20 cellular contexts compared by ENCODE assay signal in genomic region chr22:37139762-37140161, GRCh38. TPM values are rescaled to one million over a fixed set of nuclear protein-coding genes. Genes with fewer than 3 reads are reported as not detected.
A peak's percentile ranks its signal among the peaks of the same experiment; 100 is the strongest.
DNase-seq lines count a peak whose midpoint lies in the region; ATAC-seq, FAIRE-seq and TF ChIP-seq lines count a peak whose summit lies in the region.
"Had no signal": no experiment of that assay in that cellular context is flagged by ENCODE, and none has a peak within 500 bp of the region (broad histone marks: within the 10 kb centered on the region; RNA-seq: fewer than 3 reads in every experiment).

No MANE protein-coding gene starts in this region.

- H3K79me2 ChIP-seq in HepG2 (ENCODE audit: insufficient read depth, low read length): no peaks in the 10 kb centered on the region

- H4K20me1 ChIP-seq in HepG2 (ENCODE audit: insufficient read depth, low read length): no peaks in the 10 kb centered on the region

- no peak overlapping the region for H2AFZ ChIP-seq in HepG2 (ENCODE audit: low read length)

- no peak for FAIRE-seq in HepG2 (lab: Jason Lieb, UNC)
- FAIRE-seq: GM19239, RCC 7860 had no signal

- TF ChIP-seq EP300 in HepG2 (IDR thresholded peaks at IDR 0.05; ENCODE audit: low read depth in 2 of 2, low read length in 2 of 2) (no peak), HepG2 (CRISPR knock-in tag; IDR thresholded peaks at IDR 0.05; ENCODE audit: borderline replicate concordance) (no peak)

- H3K4me3 ChIP-seq in HepG2 (replicated peaks in 1 of 3; ENCODE audit: insufficient read depth in 1 of 3, low read depth in 2 of 3, low read length in 3 of 3) (no peak overlapping the region), right lobe of liver (no peak overlapping the region), foreskin fibroblast (ENCODE audit: low read depth in 1 of 2, low read length in 2 of 2) (no peak overlapping the region)
- H3K4me3 ChIP-seq: body of pancreas, tibial nerve had no signal

- TF ChIP-seq CTCF in HepG2 (CRISPR knock-in tag; IDR thresholded peaks at IDR 0.05): peak; percentile 31; the same call in 1 of the 2 replicates
- TF ChIP-seq CTCF in right lobe of liver (IDR thresholded peaks at IDR 0.05): no peak
- TF ChIP-seq CTCF in foreskin fibroblast (IDR thresholded peaks at IDR 0.05; ENCODE audit: low read depth, low read length): no peak

- no peak for DNase-seq in HepG2 (ENCODE audit: low spot score)
- no peak for DNase-seq in right lobe of liver
- DNase-seq in NAMALWA (ENCODE audit: low spot score): peak; percentile 34
- peak; percentile 57 for DNase-seq in germinal center (ENCODE audit: low spot score)
- DNase-seq in activated CD8-positive, alpha-beta memory T cell treated with anti-CD3 and anti-CD28 coated beads, Interleukin-2, amount 50 U/mL, for 4 hours: no peak
- DNase-seq in foreskin fibroblast: no peak
- DNase-seq: activated naive CD4-positive, alpha-beta T cell treated with anti-CD3 and anti-CD28 coated beads, Interleukin-2, amount 10 ng/mL, durations not matched to agents 7 days and 5 days; body of pancreas; head of caudate nucleus; NCI-H2171; occipital lobe; retina had no signal

- WGBS in HepG2 (ENCODE audit: low lambda C conversion rate): 20% methylated on average over 3 of the region's 7 CpGs
- WGBS in right lobe of liver (ENCODE audit: insufficient coverage, low coverage, low lambda C conversion rate, missing lambda C conversion rate): 71% methylated on average over 1 of the region's 7 CpGs

- ATAC-seq in HepG2 (peak; percentile 70), right lobe of liver (no peak), HG03135 (IDR thresholded peaks at IDR 0.05; ENCODE audit: unreplicated experiment) (no peak)
- ATAC-seq: body of pancreas; stimulated activated memory B cell treated with anti-CD40 and anti-IgM and Interleukin-4, amounts not matched to agents 10 μg/mL and 1 μg/mL and 100 μg/mL, for 72 hours had no signal

- intact Hi-C loops in HepG2 (cut with micrococcal nuclease; ENCODE audit: unreplicated experiment) (no loop called here), right lobe of liver (cut with DNase I) (no loop called here)

- no TSS peak for BruUV-seq in HepG2 (replicated peaks; lab: Mats Ljungman, UMichigan)

- H3K36me3 ChIP-seq in HepG2 (replicated peaks in 1 of 2; ENCODE audit: control insufficient read depth in 1 of 2, insufficient read depth in 2 of 2, low read length in 2 of 2): no peaks in the 10 kb centered on the region
- no peaks in the 10 kb centered on the region for H3K36me3 ChIP-seq in right lobe of liver
- H3K36me3 ChIP-seq: tibial nerve had no signal

- peaks cover 7 to 42% of the 10 kb centered on the region in 2 experiments; a peak in 4 of 5 replicates for H3K27me3 ChIP-seq in HepG2 (ENCODE audit: control insufficient read depth in 1 of 2, insufficient read depth in 2 of 2, low read length in 2 of 2)
- no peaks in the 10 kb centered on the region for H3K27me3 ChIP-seq in right lobe of liver
- H3K27me3 ChIP-seq: body of pancreas had no signal

- H3K9ac ChIP-seq in HepG2 (ENCODE audit: insufficient read depth, low read depth, low read length): no peak overlapping the region

- H3K4me1 ChIP-seq in HepG2 (ENCODE audit: insufficient read depth, low read length): no peaks in the 10 kb centered on the region
- H3K4me1 ChIP-seq in right lobe of liver: no peaks in the 10 kb centered on the region
- H3K4me1 ChIP-seq: body of pancreas, tibial nerve had no signal

- no peak overlapping the region for H3K27ac ChIP-seq in HepG2 (ENCODE audit: extremely low read length, insufficient read depth, low read length)
- H3K27ac ChIP-seq in right lobe of liver: no peak overlapping the region
- H3K27ac ChIP-seq: body of pancreas, tibial nerve had no signal

- in situ Hi-C loops in HepG2 (cut with HindIII; ENCODE audit: extremely low pct_ligation_motif_present, low pct_unique_long_range_greater_than_20kb): no loop called here

- H3K9me3 ChIP-seq in HepG2 (ENCODE audit: low read length) (no peaks in the 10 kb centered on the region), right lobe of liver (no peaks in the 10 kb centered on the region)
- H3K9me3 ChIP-seq: body of pancreas, tibial nerve had no signal

- POLR2A ChIA-PET in HepG2 (lab: Yijun Ruan, JAX): no interaction called here

- CTCF ChIA-PET in HepG2 (lab: Yijun Ruan, JAX; ENCODE audit: low intra/inter-chr PET ratio, low total read pairs): no interaction called here

- TF ChIP-seq POLR2A in HepG2 (IDR thresholded peaks at IDR 0.05; ENCODE audit: insufficient read depth in 1 of 2, low read depth in 2 of 2, low read length in 2 of 2): no peak
- no peak for TF ChIP-seq POLR2A in right lobe of liver (IDR thresholded peaks at IDR 0.05)

- H3K4me2 ChIP-seq in HepG2 (ENCODE audit: low read depth, low read length): no peak overlapping the region

- no peak for TF ChIP-seq RAD21 in HepG2 (CRISPR knock-in tag; IDR thresholded peaks at IDR 0.05)

RNA-seq across cellular contexts. Expression of gene IL2RB, which starts 10.0 kb away (rescaled TPM):
- total RNA-seq in HepG2 (2016; rRNA removed; fragmentation: Illumina TruSeq; extraction: Trizol) (not detected in 2 replicates), right lobe of liver (1 to 10 TPM; 1.2 to 8.6 (median 2.0) TPM)
- total RNA-seq in HepG2 (2016; cell fraction: cytosol; rRNA removed; fragmentation: Illumina TruSeq; extraction: Trizol; ENCODE audit: low read depth): not detected in 2 replicates
- total RNA-seq in HepG2 (2016; cell fraction: insoluble cytoplasmic fraction; rRNA removed; fragmentation: Illumina TruSeq; extraction: Trizol): not detected in 2 replicates
- not detected in 2 replicates for total RNA-seq in HepG2 (2016; cell fraction: membrane; rRNA removed; fragmentation: Illumina TruSeq; extraction: Trizol)
- total RNA-seq in HepG2 (2016; cell fraction: nucleus; rRNA removed; fragmentation: Illumina TruSeq; extraction: Trizol): not detected in 2 replicates
- polyA plus RNA-seq in HepG2 (2011; rRNA removed): 0.05 TPM in 1 of 2 replicates, not detected in the other
- 0.10 TPM in 1 of 2 replicates, not detected in the other for polyA plus RNA-seq in HepG2 (2011; cell fraction: cytosol; rRNA removed)
- polyA plus RNA-seq in HepG2 (2011; cell fraction: nucleus; rRNA removed): 0.09 TPM in 1 of 2 replicates, not detected in the other
- 0.03 TPM in 1 of 2 replicates, not detected in the other for polyA plus RNA-seq in HepG2 (2012)
- polyA plus RNA-seq in HepG2 (2016; cell fraction: cytosol; fragmentation: Illumina TruSeq; extraction: Trizol; ENCODE audit: low read depth): not detected in 2 replicates
- not detected in 2 replicates for polyA plus RNA-seq in HepG2 (2016; cell fraction: insoluble cytoplasmic fraction; fragmentation: Illumina TruSeq; extraction: Trizol; ENCODE audit: low read depth)
- not detected in 2 replicates for polyA plus RNA-seq in HepG2 (2016; cell fraction: membrane; fragmentation: Illumina TruSeq; extraction: Trizol; ENCODE audit: low read depth)
- polyA plus RNA-seq in HepG2 (2016; cell fraction: nucleus; fragmentation: Illumina TruSeq; extraction: Trizol; ENCODE audit: insufficient read depth, low read depth): not detected in 2 replicates
- polyA minus RNA-seq in HepG2 (2011; rRNA and poly(A)+ RNA removed; ENCODE audit: low replicate concordance): 0.06 TPM in 1 of 2 replicates, not detected in the other
- polyA minus RNA-seq in HepG2 (2011; cell fraction: cytosol; rRNA and poly(A)+ RNA removed): not detected in 2 replicates
- polyA minus RNA-seq in HepG2 (2011; cell fraction: nucleus; rRNA and poly(A)+ RNA removed): not detected in 2 replicates
- total RNA-seq: Daoy, fibroblast of lung, occipital lobe had no signal

RNA-seq across cellular contexts. Expression of gene TMPRSS6, which starts 30.2 kb away (rescaled TPM):
- total RNA-seq in HepG2 (2016; rRNA removed; fragmentation: Illumina TruSeq; extraction: Trizol): 1.5 and 4.2 TPM in 2 replicates
- total RNA-seq in HepG2 (2016; cell fraction: cytosol; rRNA removed; fragmentation: Illumina TruSeq; extraction: Trizol; ENCODE audit: low read depth): 1.1 and 1.5 TPM in 2 replicates
- 1.5 and 5.2 TPM in 2 replicates for total RNA-seq in HepG2 (2016; cell fraction: insoluble cytoplasmic fraction; rRNA removed; fragmentation: Illumina TruSeq; extraction: Trizol)
- 1.7 and 2.7 TPM in 2 replicates for total RNA-seq in HepG2 (2016; cell fraction: membrane; rRNA removed; fragmentation: Illumina TruSeq; extraction: Trizol)
- 5.1 and 6.1 TPM in 2 replicates for total RNA-seq in HepG2 (2016; cell fraction: nucleus; rRNA removed; fragmentation: Illumina TruSeq; extraction: Trizol)
- polyA plus RNA-seq in HepG2 (2011; rRNA removed): 4.8 and 8.5 TPM in 2 replicates
- 5.4 and 5.9 TPM in 2 replicates for polyA plus RNA-seq in HepG2 (2011; cell fraction: cytosol; rRNA removed)
- 16.8 and 19.4 TPM in 2 replicates for polyA plus RNA-seq in HepG2 (2011; cell fraction: nucleus; rRNA removed)
- 4.2 and 6.4 TPM in 2 replicates for polyA plus RNA-seq in HepG2 (2012)
- polyA plus RNA-seq in HepG2 (2016; cell fraction: cytosol; fragmentation: Illumina TruSeq; extraction: Trizol; ENCODE audit: low read depth): 1.7 TPM in 2 replicates
- polyA plus RNA-seq in HepG2 (2016; cell fraction: insoluble cytoplasmic fraction; fragmentation: Illumina TruSeq; extraction: Trizol; ENCODE audit: low read depth): 2.3 and 2.6 TPM in 2 replicates
- polyA plus RNA-seq in HepG2 (2016; cell fraction: membrane; fragmentation: Illumina TruSeq; extraction: Trizol; ENCODE audit: low read depth): 2.4 and 3.1 TPM in 2 replicates
- 10.0 and 11.5 TPM in 2 replicates for polyA plus RNA-seq in HepG2 (2016; cell fraction: nucleus; fragmentation: Illumina TruSeq; extraction: Trizol; ENCODE audit: insufficient read depth, low read depth)
- 6.6 TPM in 1 of 2 replicates, not detected in the other for polyA minus RNA-seq in HepG2 (2011; rRNA and poly(A)+ RNA removed; ENCODE audit: low replicate concordance)
- 1.1 and 1.9 TPM in 2 replicates for polyA minus RNA-seq in HepG2 (2011; cell fraction: cytosol; rRNA and poly(A)+ RNA removed)
- 4.0 and 5.2 TPM in 2 replicates for polyA minus RNA-seq in HepG2 (2011; cell fraction: nucleus; rRNA and poly(A)+ RNA removed)
- 100 to 1,000 TPM in 1 of 6 experiments, 10 to 100 TPM in 5; 40.7 to 104 (median 60.6) TPM for total RNA-seq in right lobe of liver
- total RNA-seq: Daoy, fibroblast of lung, H4, occipital lobe, tibial nerve had no signal
- polyA plus RNA-seq: fibroblast of lung had no signal

RNA-seq across cellular contexts. Expression of gene C1QTNF6, which starts 48.3 kb away (rescaled TPM):
- total RNA-seq in HepG2 (2016; rRNA removed; fragmentation: Illumina TruSeq; extraction: Trizol): 1.5 and 2.7 TPM in 2 replicates
- total RNA-seq in HepG2 (2016; cell fraction: cytosol; rRNA removed; fragmentation: Illumina TruSeq; extraction: Trizol; ENCODE audit: low read depth): 0.40 and 0.97 TPM in 2 replicates
- total RNA-seq in HepG2 (2016; cell fraction: insoluble cytoplasmic fraction; rRNA removed; fragmentation: Illumina TruSeq; extraction: Trizol): 1.1 and 2.5 TPM in 2 replicates
- 1.7 and 1.8 TPM in 2 replicates for total RNA-seq in HepG2 (2016; cell fraction: membrane; rRNA removed; fragmentation: Illumina TruSeq; extraction: Trizol)
- 4.5 and 5.3 TPM in 2 replicates for total RNA-seq in HepG2 (2016; cell fraction: nucleus; rRNA removed; fragmentation: Illumina TruSeq; extraction: Trizol)
- polyA plus RNA-seq in HepG2 (2011; rRNA removed): 6.9 and 10.7 TPM in 2 replicates
- 3.0 and 4.1 TPM in 2 replicates for polyA plus RNA-seq in HepG2 (2011; cell fraction: cytosol; rRNA removed)
- polyA plus RNA-seq in HepG2 (2011; cell fraction: nucleus; rRNA removed): 39.8 and 43.2 TPM in 2 replicates
- 4.1 and 5.1 TPM in 2 replicates for polyA plus RNA-seq in HepG2 (2012)
- 0.60 and 1.2 TPM in 2 replicates for polyA plus RNA-seq in HepG2 (2016; cell fraction: cytosol; fragmentation: Illumina TruSeq; extraction: Trizol; ENCODE audit: low read depth)
- polyA plus RNA-seq in HepG2 (2016; cell fraction: insoluble cytoplasmic fraction; fragmentation: Illumina TruSeq; extraction: Trizol; ENCODE audit: low read depth): 1.7 and 1.9 TPM in 2 replicates
- polyA plus RNA-seq in HepG2 (2016; cell fraction: membrane; fragmentation: Illumina TruSeq; extraction: Trizol; ENCODE audit: low read depth): 1.6 and 1.8 TPM in 2 replicates
- 8.4 and 10.3 TPM in 2 replicates for polyA plus RNA-seq in HepG2 (2016; cell fraction: nucleus; fragmentation: Illumina TruSeq; extraction: Trizol; ENCODE audit: insufficient read depth, low read depth)
- polyA minus RNA-seq in HepG2 (2011; rRNA and poly(A)+ RNA removed; ENCODE audit: low replicate concordance): 8.3 and 36.4 TPM in 2 replicates
- polyA minus RNA-seq in HepG2 (2011; cell fraction: cytosol; rRNA and poly(A)+ RNA removed): 2.5 and 4.0 TPM in 2 replicates
- polyA minus RNA-seq in HepG2 (2011; cell fraction: nucleus; rRNA and poly(A)+ RNA removed): 18.0 and 21.3 TPM in 2 replicates
- total RNA-seq in right lobe of liver: 10 to 100 TPM in 2 of 6 experiments, 1 to 10 TPM in 4; 3.3 to 12.6 (median 6.3) TPM

Comparison
In these comparisons a context has a peak if more than half of its experiments do, and no peak if none do; other contexts are left out.
1. RNA of gene TMPRSS6, which starts 30.2 kb away (total RNA-seq): 40.7 to 104 TPM in right lobe of liver; 1.1 to 6.1 TPM in HepG2; every median in the first group is over 4 times any median in the second.
2. DNase-seq: peak in NAMALWA (single experiment) and germinal center (single experiment); none in HepG2 (single experiment), right lobe of liver (0 of 3), activated CD8-positive, alpha-beta memory T cell treated with anti-CD3 and anti-CD28 coated beads, Interleukin-2, amount 50 U/mL, for 4 hours (single experiment) and foreskin fibroblast (0 of 2).